ENCODE assay signal across 16 cellular contexts in genomic region chr2:16661536-16661935, GRCh38.
"Had no signal": no experiment of that assay in that cellular context is flagged by ENCODE, and none has a peak within 500 bp of the region (broad histone marks: within the 10 kb centered on the region; RNA-seq: fewer than 3 reads in every experiment).

No MANE protein-coding gene starts in this region.

- H3K9me3 ChIP-seq: esophagus squamous epithelium, neutrophil, upper lobe of left lung had no signal

- H3K4me3 Mint-ChIP-seq: activated CD4-positive, alpha-beta memory T cell treated with anti-CD3 and anti-CD28 coated beads for 36 hours; activated CD4-positive, alpha-beta T cell treated with anti-CD3 and anti-CD28 coated beads for 36 hours; activated naive CD4-positive, alpha-beta T cell treated with anti-CD3 and anti-CD28 coated beads, Interleukin-2, amount 50 U/mL, for 24 hours; activated T-cell treated with anti-CD3 and anti-CD28 coated beads, Interleukin-2, amount 50 U/mL, for 4 hours; mesothelial cell of epicardium; naive thymus-derived CD4-positive, alpha-beta T cell; T-cell had no signal

- H3K27ac ChIP-seq: esophagus squamous epithelium, parathyroid adenoma had no signal

- H3K9me3 Mint-ChIP-seq: activated CD4-positive, alpha-beta memory T cell treated with anti-CD3 and anti-CD28 coated beads for 36 hours; activated naive CD4-positive, alpha-beta T cell treated with anti-CD3 and anti-CD28 coated beads, Interleukin-2, amount 50 U/mL, for 24 hours; activated T-cell treated with anti-CD3 and anti-CD28 coated beads, Interleukin-2, amount 50 U/mL, for 4 hours; mesothelial cell of epicardium; naive thymus-derived CD4-positive, alpha-beta T cell; T-cell had no signal

- H3K36me3 ChIP-seq: esophagus squamous epithelium had no signal

- H3K36me3 Mint-ChIP-seq: activated CD4-positive, alpha-beta memory T cell treated with anti-CD3 and anti-CD28 coated beads for 36 hours; activated naive CD4-positive, alpha-beta T cell treated with anti-CD3 and anti-CD28 coated beads, Interleukin-2, amount 50 U/mL, for 24 hours; mesothelial cell of epicardium; naive thymus-derived CD4-positive, alpha-beta T cell; T-cell had no signal

- H3K27me3 ChIP-seq: upper lobe of left lung had no signal

- H3K27ac Mint-ChIP-seq: activated CD4-positive, alpha-beta memory T cell treated with anti-CD3 and anti-CD28 coated beads for 36 hours; activated CD4-positive, alpha-beta T cell treated with anti-CD3 and anti-CD28 coated beads for 36 hours; activated naive CD4-positive, alpha-beta T cell treated with anti-CD3 and anti-CD28 coated beads, Interleukin-2, amount 50 U/mL, for 24 hours; mesothelial cell of epicardium; naive thymus-derived CD4-positive, alpha-beta T cell; T-cell had no signal

- ATAC-seq: activated CD4-positive, alpha-beta T cell treated with anti-CD3 and anti-CD28 coated beads for 36 hours; activated T-cell treated with anti-CD3 and anti-CD28 coated beads, Interleukin-2, amount 50 U/mL, for 4 hours; naive thymus-derived CD4-positive, alpha-beta T cell; T-cell had no signal

- DNase-seq: activated CD4-positive, alpha-beta memory T cell treated with anti-CD3 and anti-CD28 coated beads for 36 hours; activated CD4-positive, alpha-beta T cell treated with anti-CD3 and anti-CD28 coated beads for 36 hours; activated effector memory CD4-positive, alpha-beta T cell treated with Interleukin-2 at 50 U/mL for 16 hours; activated T-cell treated with anti-CD3 and anti-CD28 coated beads, Interleukin-2, amount 50 U/mL, for 4 hours; esophagus squamous epithelium; naive thymus-derived CD4-positive, alpha-beta T cell; stimulated activated CD4-positive, alpha-beta T cell treated with anti-CD3 and anti-CD28 coated beads, Interleukin-4, amount 100 ng/mL, for 1 hour; stimulated activated naive CD4-positive, alpha-beta T cell treated with Interleukin-2 at 50 U/mL for 16 hours; substantia nigra; T-cell; T-helper 9 cell; upper lobe of left lung had no signal

- H3K4me3 ChIP-seq: esophagus squamous epithelium, upper lobe of left lung had no signal
